Comparison of ENCODE assay signal across 22 cellular contexts in genomic region chr14:32606297-32606696, GRCh38.
DNase-seq lines count a peak whose midpoint lies in the region; ATAC-seq and TF ChIP-seq lines count a peak whose summit lies in the region.
"Had no signal": no experiment of that assay in that cellular context is flagged by ENCODE, and none has a peak within 500 bp of the region (broad histone marks: within the 10 kb centered on the region; RNA-seq: fewer than 3 reads in every experiment).

No MANE protein-coding gene starts in this region.

- no peaks in the 10 kb centered on the region for H3K9me3 ChIP-seq in left ventricle myocardium inferior (replicated peaks)
- H3K9me3 ChIP-seq: BE2C, esophagus muscularis mucosa, gastrocnemius medialis, SJCRH30 had no signal

- H3K4me3 ChIP-seq in left ventricle myocardium inferior (no peak overlapping the region), brain microvascular endothelial cell (ENCODE audit: low read depth, low read length) (no peak overlapping the region)
- H3K4me3 ChIP-seq: esophagus muscularis mucosa, gastrocnemius medialis, SJCRH30, smooth muscle cell had no signal

- no peak overlapping the region for H3K27ac Mint-ChIP-seq in stimulated activated memory B cell treated with anti-CD40 and anti-IgM and Interleukin-4, amounts not matched to agents 10 μg/mL and 1 μg/mL and 100 μg/mL, for 72 hours
- H3K27ac Mint-ChIP-seq: effector memory CD8-positive, alpha-beta T cell; natural killer cell treated with Interleukin-12 subunit alpha and Interleukin-12 subunit beta and Interleukin-15 and Interleukin-18, amount 100 ng/mL, for 72 hours had no signal

- in situ Hi-C loops in brain microvascular endothelial cell (cut with HindIII; ENCODE audit: low pct_ligation_motif_present, low sequenced_read_pairs), result no loop called here

- H3K36me3 Mint-ChIP-seq in stimulated activated memory B cell treated with anti-CD40 and anti-IgM and Interleukin-4, amounts not matched to agents 10 μg/mL and 1 μg/mL and 100 μg/mL, for 72 hours, result no peaks in the 10 kb centered on the region
- H3K36me3 Mint-ChIP-seq: natural killer cell treated with Interleukin-12 subunit alpha and Interleukin-12 subunit beta and Interleukin-15 and Interleukin-18, amount 100 ng/mL, for 72 hours had no signal

- intact Hi-C loops in left ventricle myocardium inferior (cut with micrococcal nuclease), result no loop called here
- intact Hi-C loops in left cardiac atrium (cut with DNase I), result loop anchor here in 1 of 2 donors (10.0 kb wide), 1 partner anchor 219 kb away; no protein-coding TSS in a partner anchor

- peak overlapping the region; percentile 57 for H3K27ac ChIP-seq in left ventricle myocardium inferior (replicated peaks)
- H3K27ac ChIP-seq in brain microvascular endothelial cell, result no peak overlapping the region
- H3K27ac ChIP-seq: esophagus muscularis mucosa, SJCRH30 had no signal

- no peaks in the 10 kb centered on the region for H3K4me1 Mint-ChIP-seq in stimulated activated memory B cell treated with anti-CD40 and anti-IgM and Interleukin-4, amounts not matched to agents 10 μg/mL and 1 μg/mL and 100 μg/mL, for 72 hours

- no peaks in the 10 kb centered on the region for H3K9me3 Mint-ChIP-seq in stimulated activated memory B cell treated with anti-CD40 and anti-IgM and Interleukin-4, amounts not matched to agents 10 μg/mL and 1 μg/mL and 100 μg/mL, for 72 hours
- H3K9me3 Mint-ChIP-seq: effector memory CD8-positive, alpha-beta T cell had no signal

- H3K36me3 ChIP-seq in left ventricle myocardium inferior (no peaks in the 10 kb centered on the region), brain microvascular endothelial cell (replicated peaks) (no peaks in the 10 kb centered on the region)
- H3K36me3 ChIP-seq: BE2C, esophagus muscularis mucosa, SJCRH30 had no signal

- no peak for ATAC-seq in left cardiac atrium
- ATAC-seq in stimulated activated memory B cell treated with anti-CD40 and anti-IgM and Interleukin-4, amounts not matched to agents 10 μg/mL and 1 μg/mL and 100 μg/mL, for 72 hours, result peak; percentile 52
- no peak for ATAC-seq in HG02885 (IDR thresholded peaks at IDR 0.05; ENCODE audit: poor library complexity, unreplicated experiment)
- ATAC-seq: effector memory CD8-positive, alpha-beta T cell; gastrocnemius medialis; natural killer cell treated with Interleukin-12 subunit alpha and Interleukin-12 subunit beta and Interleukin-15 and Interleukin-18, amount 100 ng/mL, for 72 hours had no signal

- no peak for DNase-seq in left ventricle myocardium inferior
- no peak for DNase-seq in left cardiac atrium
- DNase-seq in HT-29 (ENCODE audit: low spot score), result peak; percentile 18
- peak; percentile 25 for DNase-seq in brain microvascular endothelial cell
- DNase-seq in globus pallidus (ENCODE audit: low spot score), result no peak
- no peak for DNase-seq in activated effector memory CD4-positive, alpha-beta T cell treated with Interleukin-2 at 50 U/mL for 16 hours
- DNase-seq: BE2C; DMS79 treated with DMSO at 0.1 percent for 48 hours; effector memory CD8-positive, alpha-beta T cell; gastrocnemius medialis; H7; hypothalamus; IMR-90; NCI-H2081 treated with DMSO at 0.1 percent for 48 hours; SJCRH30; stimulated activated CD4-positive, alpha-beta T cell treated with anti-CD3 and anti-CD28 coated beads, Interleukin-2, amount 100 ng/mL, for 24 hours had no signal

- peaks cover 92% of the 10 kb centered on the region for H3K4me1 ChIP-seq in left ventricle myocardium inferior

- H3K27me3 Mint-ChIP-seq in stimulated activated memory B cell treated with anti-CD40 and anti-IgM and Interleukin-4, amounts not matched to agents 10 μg/mL and 1 μg/mL and 100 μg/mL, for 72 hours, result no peaks in the 10 kb centered on the region
- H3K27me3 Mint-ChIP-seq: effector memory CD8-positive, alpha-beta T cell; natural killer cell treated with Interleukin-12 subunit alpha and Interleukin-12 subunit beta and Interleukin-15 and Interleukin-18, amount 100 ng/mL, for 72 hours had no signal

- H3K27me3 ChIP-seq in left ventricle myocardium inferior (ENCODE audit: low read depth) (no peaks in the 10 kb centered on the region), brain microvascular endothelial cell (replicated peaks) (no peaks in the 10 kb centered on the region)
- H3K27me3 ChIP-seq: BE2C, esophagus muscularis mucosa, gastrocnemius medialis, SJCRH30 had no signal

- no peak overlapping the region for H3K4me3 Mint-ChIP-seq in stimulated activated memory B cell treated with anti-CD40 and anti-IgM and Interleukin-4, amounts not matched to agents 10 μg/mL and 1 μg/mL and 100 μg/mL, for 72 hours
- H3K4me3 Mint-ChIP-seq: brain; effector memory CD8-positive, alpha-beta T cell; natural killer cell treated with Interleukin-12 subunit alpha and Interleukin-12 subunit beta and Interleukin-15 and Interleukin-18, amount 100 ng/mL, for 72 hours had no signal

- no peak for TF ChIP-seq CTCF in left ventricle myocardium inferior (IDR thresholded peaks at IDR 0.05; ENCODE audit: borderline replicate concordance)
- TF ChIP-seq CTCF in brain microvascular endothelial cell (IDR thresholded peaks at IDR 0.05; ENCODE audit: low read depth, low read length, missing control alignments), result no peak

Comparison
In these comparisons a context has a peak if more than half of its experiments do, and no peak if none do; other contexts are left out.
1. DNase-seq: peak in HT-29 (single experiment) and brain microvascular endothelial cell (single experiment); none in left ventricle myocardium inferior (single experiment), left cardiac atrium (single experiment), globus pallidus (single experiment) and activated effector memory CD4-positive, alpha-beta T cell treated with Interleukin-2 at 50 U/mL for 16 hours (single experiment).